ENCODE assay signal across 19 cellular contexts in the genomic region with DNA sequence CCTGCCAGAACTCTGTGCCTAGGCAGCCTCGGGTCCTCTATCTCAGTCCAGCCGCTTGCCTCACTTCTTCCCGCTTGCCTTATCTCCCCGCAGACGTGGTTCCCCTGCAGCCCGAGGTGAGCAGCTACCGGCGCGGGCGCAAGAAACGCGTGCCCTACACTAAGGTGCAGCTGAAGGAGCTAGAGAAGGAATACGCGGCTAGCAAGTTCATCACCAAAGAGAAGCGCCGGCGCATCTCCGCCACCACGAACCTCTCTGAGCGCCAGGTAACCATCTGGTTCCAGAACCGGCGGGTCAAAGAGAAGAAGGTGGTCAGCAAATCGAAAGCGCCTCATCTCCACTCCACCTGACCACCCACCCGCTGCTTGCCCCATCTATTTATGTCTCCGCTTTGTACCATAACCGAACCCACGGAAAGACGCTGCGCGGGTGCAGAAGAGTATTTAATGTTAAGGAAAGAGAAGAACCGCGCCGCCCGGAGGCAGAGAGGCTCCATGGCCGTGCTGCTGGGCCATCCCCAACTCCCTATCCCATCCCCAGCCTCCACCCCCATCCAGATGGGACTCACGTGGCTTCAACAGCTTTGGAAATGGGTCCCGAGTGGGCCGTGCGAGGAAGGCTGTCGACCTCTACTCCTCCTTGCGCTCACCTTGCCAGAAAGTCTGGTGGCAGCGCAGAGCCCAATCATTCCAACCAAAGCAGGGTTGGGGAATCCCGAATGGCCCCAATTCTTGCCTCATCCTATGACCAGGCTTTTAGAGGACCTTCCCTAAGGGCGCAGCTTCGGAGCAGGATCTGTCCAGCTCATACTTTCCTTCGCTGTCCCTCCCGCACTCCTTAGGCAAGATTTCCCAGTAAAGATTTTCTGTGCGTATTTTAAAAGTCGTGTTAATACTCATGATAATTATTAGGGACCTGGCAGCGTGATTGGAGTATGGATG. TPM values are rescaled to one million over a fixed set of nuclear protein-coding genes. Genes with fewer than 3 reads are reported as not detected.
A peak's percentile ranks its signal among the peaks of the same experiment; 100 is the strongest.
DNase-seq lines count a peak whose midpoint lies in the region; ATAC-seq, FAIRE-seq and TF ChIP-seq lines count a peak whose summit lies in the region.
"Had no signal": no experiment of that assay in that cellular context is flagged by ENCODE, and none has a peak within 500 bp of the region (broad histone marks: within the 10 kb centered on the region; RNA-seq: fewer than 3 reads in every experiment).

No MANE protein-coding gene starts in this region.

- H3K9me2 ChIP-seq in GM23248 (ENCODE audit: insufficient read depth), result no peaks in the 10 kb centered on the region

- no peaks in the 10 kb centered on the region for H3K9me1 ChIP-seq in IMR-90 (ENCODE audit: insufficient read depth, low read length)

- DNase-seq in GM23248, result peak; percentile 33
- no peak for DNase-seq in IMR-90
- peak in 1 of 2 experiments; percentile 59 for DNase-seq in H1 (ENCODE audit: low read depth in 1 of 2, low spot score in 2 of 2)
- no peak for DNase-seq in neuronal stem cell (ENCODE audit: low spot score)
- DNase-seq in KBM-7, result no peak
- DNase-seq in HEK293T (ENCODE audit: extremely low spot score), result no peak
- DNase-seq: CD8-positive, alpha-beta T cell; DMS79; NCI-H1417; NCI-H187 treated with DMSO at 0.1 percent for 48 hours; NCI-H226; NCI-H526; PC-9 had no signal

- H3K4ac ChIP-seq in IMR-90 (ENCODE audit: low read depth, low read length) (no peak overlapping the region), H1 (replicated peaks; ENCODE audit: insufficient read length, low read depth, low read length) (no peak overlapping the region), neuronal stem cell (ENCODE audit: low read length) (no peak overlapping the region)

- H2BK5ac ChIP-seq in IMR-90 (ENCODE audit: low read depth, low read length, poor library complexity, severe bottlenecking) (no peak overlapping the region), H1 (ENCODE audit: low read depth, low read length) (no peak overlapping the region), neuronal stem cell (ENCODE audit: low read length) (peak overlapping the region; percentile 42)

- no peak for ATAC-seq in IMR-90 (ENCODE audit: low read depth)
- ATAC-seq in GM19397 (IDR thresholded peaks at IDR 0.05; ENCODE audit: unreplicated experiment), result no peak
- ATAC-seq: CD8-positive, alpha-beta T cell had no signal

- POLR2A ChIA-PET in IMR-90 (lab: Charles Lee; ENCODE audit: unreplicated experiment) (no interaction called here), H1 (lab: Charles Lee; ENCODE audit: partially characterized antibody) (interaction anchor here (0.8 to 1.4 kb wide), 3 partner anchors 14 to 124 kb away, joined by 3 to 4 read pairs (median 3); no protein-coding TSS in a partner anchor), HEK293T (lab: Yijun Ruan, JAX) (interaction anchor here (1.3 kb wide), 1 partner anchor 18 kb away, joined by 4 read pairs; no protein-coding TSS in a partner anchor)

- no peaks in the 10 kb centered on the region for H3K79me1 ChIP-seq in IMR-90 (ENCODE audit: low read depth in 1 of 2, low read length in 2 of 2)
- H3K79me1 ChIP-seq in H1 (ENCODE audit: low read depth, low read length), result no peaks in the 10 kb centered on the region
- H3K79me1 ChIP-seq in neuronal stem cell (ENCODE audit: low read depth, low read length), result no peaks in the 10 kb centered on the region

- H2BK20ac ChIP-seq in IMR-90 (ENCODE audit: low read depth, low read length) (no peak overlapping the region), H1 (ENCODE audit: low read length) (no peak overlapping the region)

- no peaks in the 10 kb centered on the region for H3K4me1 ChIP-seq in GM23248 (ENCODE audit: insufficient read depth)
- no peaks in the 10 kb centered on the region for H3K4me1 ChIP-seq in IMR-90 (ENCODE audit: control insufficient read depth, insufficient read depth, low read length)
- peaks cover 0 to 7% (median under 1%) of the 10 kb centered on the region in 4 experiments; a peak in 5 of 7 replicates for H3K4me1 ChIP-seq in H1 (replicated peaks in 1 of 4; ENCODE audit: control insufficient read depth in 3 of 4, insufficient read depth in 4 of 4, low read length in 3 of 4)
- no peaks in the 10 kb centered on the region for H3K4me1 ChIP-seq in neuronal stem cell (ENCODE audit: control insufficient read depth in 2 of 2, insufficient read depth in 1 of 2, low read depth in 1 of 2, low read length in 2 of 2)
- H3K4me1 ChIP-seq: BLaER1 treated with 17β-estradiol and CSF1 and Interleukin-3, amounts not matched to agents 10 nM and 100 nM had no signal

- CTCF ChIA-PET in IMR-90 (lab: Yijun Ruan, JAX) (interaction anchor here (0.7 kb wide), 1 partner anchor 9 kb away, joined by 3 read pairs; no protein-coding TSS in a partner anchor), H1 (lab: Charles Lee; ENCODE audit: partially characterized antibody) (interaction anchor here (0.5 to 2.1 kb wide), 18 partner anchors 10 to 263 kb away, joined by 3 to 10 read pairs (median 3); a partner anchor contains a TSS), HEK293T (lab: Yijun Ruan, JAX) (interaction anchor here (0.7 to 0.9 kb wide), 4 partner anchors 11 to 40 kb away, joined by 3 read pairs; a partner anchor contains a TSS)

- no peaks in the 10 kb centered on the region for H3K36me3 ChIP-seq in GM23248 (ENCODE audit: low read depth)
- H3K36me3 ChIP-seq in IMR-90 (ENCODE audit: control insufficient read depth, insufficient read depth, low read length), result no peaks in the 10 kb centered on the region
- no peaks in the 10 kb centered on the region for H3K36me3 ChIP-seq in H1 (ENCODE audit: control insufficient read depth in 2 of 4, insufficient read depth in 4 of 4, low read length in 3 of 4)
- no peaks in the 10 kb centered on the region for H3K36me3 ChIP-seq in neuronal stem cell (replicated peaks in 1 of 2; ENCODE audit: control insufficient read depth in 2 of 2, insufficient read depth in 2 of 2, low read length in 2 of 2)
- H3K36me3 ChIP-seq: BLaER1 treated with 17β-estradiol and CSF1 and Interleukin-3, amounts not matched to agents 10 nM and 100 nM; HAP-1 had no signal

- TF ChIP-seq POLR2A in IMR-90 (IDR thresholded peaks at IDR 0.05; ENCODE audit: low read depth, low read length), result no peak
- no peak for TF ChIP-seq POLR2A in H1 (IDR thresholded peaks at IDR 0.05; ENCODE audit: control extremely low read depth in 1 of 2, low read depth in 2 of 2, low read length in 2 of 2)

- no peak overlapping the region for H3K9ac ChIP-seq in GM23248
- H3K9ac ChIP-seq in IMR-90 (ENCODE audit: low read depth, low read length), result no peak overlapping the region
- H3K9ac ChIP-seq in H1 (replicated peaks in 1 of 4; ENCODE audit: extremely low read depth in 1 of 4, low read depth in 3 of 4, low read length in 3 of 4), result no peak overlapping the region
- no peak overlapping the region for H3K9ac ChIP-seq in neuronal stem cell (ENCODE audit: low read depth, low read length, poor library complexity)
- H3K9ac ChIP-seq: BLaER1 treated with 17β-estradiol and CSF1 and Interleukin-3, amounts not matched to agents 10 nM and 100 nM; KMS-11 had no signal

- H2AK9ac ChIP-seq in IMR-90 (replicated peaks; ENCODE audit: low read depth, low read length, poor library complexity), result peak overlapping the region; percentile 42

- H3F3A ChIP-seq in GM23248 (ENCODE audit: insufficient read depth), result no peaks in the 10 kb centered on the region

- dilution Hi-C loops in IMR-90 (cut with HindIII; ENCODE audit: low sequenced_read_pairs, unreplicated experiment), result no loop called here

- H3K79me2 ChIP-seq in GM23248 (ENCODE audit: insufficient read depth), result no peaks in the 10 kb centered on the region
- no peaks in the 10 kb centered on the region for H3K79me2 ChIP-seq in H1 (ENCODE audit: control insufficient read depth in 1 of 2, insufficient read depth in 2 of 2, low read length in 2 of 2)

- no peak overlapping the region for H2AK5ac ChIP-seq in IMR-90 (ENCODE audit: low read depth, low read length)
- H2AK5ac ChIP-seq in H1 (ENCODE audit: low read depth, low read length), result no peak overlapping the region
- no peak overlapping the region for H2AK5ac ChIP-seq in neuronal stem cell (ENCODE audit: low read depth, low read length)

- H2BK120ac ChIP-seq in IMR-90 (ENCODE audit: low read depth, low read length), result no peak overlapping the region
- H2BK120ac ChIP-seq in H1 (replicated peaks; ENCODE audit: low read depth, low read length), result no peak overlapping the region
- H2BK120ac ChIP-seq in neuronal stem cell (ENCODE audit: low read depth, low read length), result no peak overlapping the region

- H3K23ac ChIP-seq in IMR-90 (ENCODE audit: low read depth, low read length) (no peak overlapping the region), H1 (ENCODE audit: insufficient read length) (no peak overlapping the region), neuronal stem cell (ENCODE audit: low read depth, low read length, poor library complexity) (peak overlapping the region; percentile 87)

- H3K9me3 ChIP-seq in GM23248 (ENCODE audit: low read depth) (no peaks in the 10 kb centered on the region), IMR-90 (ENCODE audit: control insufficient read depth, insufficient read depth, low read length) (peaks cover 6% of the 10 kb centered on the region; the same call in 1 of the 2 replicates), H1 (ENCODE audit: insufficient read depth in 2 of 2, low read depth in 1 of 2, low read length in 1 of 2) (no peaks in the 10 kb centered on the region), neuronal stem cell (replicated peaks in 1 of 2; ENCODE audit: control insufficient read depth in 2 of 2, insufficient read depth in 1 of 2, low read depth in 1 of 2, low read length in 2 of 2) (peaks cover 0 to 9% of the 10 kb centered on the region in 2 donors)
- H3K9me3 ChIP-seq: HAP-1 had no signal

- H4K91ac ChIP-seq in IMR-90 (ENCODE audit: insufficient read depth, low read depth, low read length) (no peak overlapping the region), H1 (replicated peaks; ENCODE audit: insufficient read length, low read length) (no peak overlapping the region), neuronal stem cell (ENCODE audit: low read depth, low read length, poor library complexity) (no peak overlapping the region)

- no peak overlapping the region for H3K56ac ChIP-seq in IMR-90 (ENCODE audit: extremely low read depth, insufficient read depth, low read length)
- H3K56ac ChIP-seq in H1 (replicated peaks; ENCODE audit: insufficient read length, low read depth, low read length), result no peak overlapping the region

- H4K8ac ChIP-seq in IMR-90 (ENCODE audit: low read depth in 2 of 2, low read length in 2 of 2) (no peak overlapping the region), H1 (ENCODE audit: extremely low read depth, insufficient read depth, low read length) (no peak overlapping the region), neuronal stem cell (ENCODE audit: low read depth, low read length) (no peak overlapping the region)

- H3K4me3 ChIP-seq in GM23248, result no peak overlapping the region
- H3K4me3 ChIP-seq in IMR-90 (ENCODE audit: insufficient read depth, low read depth, low read length), result no peak overlapping the region
- H3K4me3 ChIP-seq in H1 (ENCODE audit: extremely low read depth in 1 of 4, insufficient read depth in 2 of 4, low read depth in 3 of 4, low read length in 4 of 4), result no peak overlapping the region
- peak overlapping the region in 1 of 2 donors; percentile 19 for H3K4me3 ChIP-seq in neuronal stem cell (ENCODE audit: low read length in 2 of 2)
- H3K4me3 ChIP-seq: BLaER1 treated with 17β-estradiol and CSF1 and Interleukin-3, amounts not matched to agents 10 nM and 100 nM; HAP-1; PC-9 had no signal

- H3K27me3 ChIP-seq in GM23248 (replicated peaks; ENCODE audit: insufficient read depth) (peaks cover 94% of the 10 kb centered on the region), IMR-90 (ENCODE audit: control insufficient read depth, insufficient read depth, low read length) (peaks cover 83% of the 10 kb centered on the region), H1 (replicated peaks in 1 of 4; ENCODE audit: control insufficient read depth in 3 of 4, extremely low read depth in 1 of 4, insufficient read depth in 3 of 4, low read length in 3 of 4) (peaks cover 93 to 100% (median 98%) of the 10 kb centered on the region in 4 experiments), neuronal stem cell (ENCODE audit: control insufficient read depth in 3 of 3, insufficient read depth in 3 of 3, low read depth in 1 of 3, low read length in 3 of 3) (peaks cover 47 to 99% (median 88%) of the 10 kb centered on the region in 3 experiments)

- no peak overlapping the region for H4K5ac ChIP-seq in IMR-90 (ENCODE audit: low read depth, low read length)
- no peak overlapping the region for H4K5ac ChIP-seq in H1 (ENCODE audit: insufficient read length, low read depth, low read length)

- H3K4me2 ChIP-seq in GM23248 (ENCODE audit: unreplicated experiment), result no peak overlapping the region
- H3K4me2 ChIP-seq in IMR-90 (ENCODE audit: low read depth, low read length), result no peak overlapping the region
- 0 out of 4 replicates have a peak overlapping the region, but pooled peaks of 1 of the 2 experiments have one; percentile 3 for H3K4me2 ChIP-seq in H1 (ENCODE audit: insufficient read depth in 1 of 2, low read depth in 2 of 2, low read length in 2 of 2)
- H3K4me2 ChIP-seq in neuronal stem cell (ENCODE audit: insufficient read depth, low read length, poor library complexity, severe bottlenecking), result no peak overlapping the region
- H3K4me2 ChIP-seq: BLaER1 treated with 17β-estradiol and CSF1 and Interleukin-3, amounts not matched to agents 10 nM and 100 nM; KMS-11; PC-9 had no signal

- H3K14ac ChIP-seq in IMR-90 (replicated peaks; ENCODE audit: low read depth, low read length) (no peak overlapping the region), H1 (ENCODE audit: insufficient read length) (no peak overlapping the region), neuronal stem cell (ENCODE audit: low read length) (no peak overlapping the region)

- H3K27ac ChIP-seq in GM23248 (no peak overlapping the region), IMR-90 (ENCODE audit: insufficient read depth, low read length) (no peak overlapping the region), H1 (ENCODE audit: low read depth, low read length) (no peak overlapping the region), neuronal stem cell (replicated peaks; ENCODE audit: low read length) (no peak overlapping the region)
- H3K27ac ChIP-seq: BLaER1 treated with 17β-estradiol and CSF1 and Interleukin-3, amounts not matched to agents 10 nM and 100 nM; KMS-11; PC-9 had no signal

- TF ChIP-seq CTCF in IMR-90 (conservative IDR thresholded peaks at IDR 0.05; ENCODE audit: low read depth, low read length) (no peak), H1 (IDR thresholded peaks at IDR 0.05; ENCODE audit: control extremely low read depth in 1 of 3, insufficient read depth in 1 of 3, low read depth in 1 of 3, low read length in 3 of 3) (peak in 2 of 3 experiments; percentile 30 to 32; a peak in 2 of 4 replicates)

- no peaks in the 10 kb centered on the region for H4K20me1 ChIP-seq in GM23248 (ENCODE audit: insufficient read depth)
- H4K20me1 ChIP-seq in IMR-90 (ENCODE audit: insufficient read depth, low read length), result no peaks in the 10 kb centered on the region
- peaks cover 16 to 22% of the 10 kb centered on the region in 2 experiments for H4K20me1 ChIP-seq in H1 (replicated peaks in 1 of 2; ENCODE audit: control insufficient read depth in 1 of 2, insufficient read depth in 2 of 2, low read length in 2 of 2)

- no peak overlapping the region for H2AFZ ChIP-seq in GM23248
- H2AFZ ChIP-seq in IMR-90 (replicated peaks; ENCODE audit: low read length, poor library complexity), result peak overlapping the region; percentile 51
- no peak overlapping the region for H2AFZ ChIP-seq in H1 (ENCODE audit: low read length)
- no peak overlapping the region for H2AFZ ChIP-seq in neuronal stem cell (ENCODE audit: low read length)
- H2AFZ ChIP-seq: PC-9 had no signal

- TF ChIP-seq RAD21 in IMR-90 (IDR thresholded peaks at IDR 0.05; ENCODE audit: low read length), result no peak
- TF ChIP-seq RAD21 in H1 (IDR thresholded peaks at IDR 0.05 in 1 of 2, conservative IDR thresholded peaks at IDR 0.05 in 1 of 2; ENCODE audit: low read depth in 2 of 2, low read length in 2 of 2), result peak in 1 of 2 experiments; percentile 18; a peak in 1 of 4 replicates

- H3K18ac ChIP-seq in IMR-90 (ENCODE audit: low read depth, low read length) (no peak overlapping the region), H1 (ENCODE audit: extremely low read depth, low read length) (no peak overlapping the region), neuronal stem cell (ENCODE audit: low read length) (peak overlapping the region; percentile 13)

- WGBS in GM23248 (ENCODE audit: low coverage in 1 of 2, low lambda C conversion rate in 2 of 2, missing lambda C conversion rate in 2 of 2), 2 experiments, result 10 to 12% methylated on average over 51 of the region's 51 CpGs
- WGBS in IMR-90 (ENCODE audit: extremely low coverage in 2 of 2, insufficient read length in 1 of 2), 2 experiments, result 3% methylated on average over 15 of the region's 51 CpGs; no CpG with 5 or more reads in 1 of the 2 experiments
- 13% methylated on average over 36 of the region's 51 CpGs; no CpG with 5 or more reads in 1 of the 2 experiments for WGBS in H1 (ENCODE audit: extremely low coverage in 1 of 2, insufficient coverage in 1 of 2, insufficient read length in 1 of 2, insufficient replicate concordance in 2 of 2, low coverage in 1 of 2, low lambda C conversion rate in 2 of 2, missing lambda C conversion rate in 1 of 2), 2 experiments
- WGBS in neuronal stem cell (ENCODE audit: extremely low coverage in 2 of 2, insufficient read length in 2 of 2, insufficient replicate concordance in 1 of 2), 2 donors, result no CpG with 5 or more reads among the region's 51 CpGs

- H2BK15ac ChIP-seq in IMR-90 (ENCODE audit: low read depth, low read length), result no peak overlapping the region
- H2BK15ac ChIP-seq in H1 (ENCODE audit: low read length), result no peak overlapping the region
- H2BK15ac ChIP-seq in neuronal stem cell (ENCODE audit: low read length), result no peak overlapping the region

- no peak for TF ChIP-seq EP300 in H1 (IDR thresholded peaks at IDR 0.05; ENCODE audit: borderline replicate concordance in 1 of 2, low read depth in 2 of 2, low read length in 2 of 2)

- in situ Hi-C loops in GM23248 (cut with MboI) (no loop called here), IMR-90 (cut with MboI; ENCODE audit: low sequenced_read_pairs) (no loop called here), KBM-7 (cut with MboI; ENCODE audit: low pct_unique_long_range_greater_than_20kb, low sequenced_read_pairs) (no loop called here)

- no peaks in the 10 kb centered on the region for H3K23me2 ChIP-seq in H1 (ENCODE audit: low read depth, low read length)

- intact Hi-C loops in IMR-90 (cut with micrococcal nuclease), result no loop called here

- no peak for FAIRE-seq in H1 (lab: Jason Lieb, UNC)
- FAIRE-seq: GM12892, GM18507 had no signal

- no TSS peak for BruUV-seq in IMR-90 (replicated peaks; lab: Mats Ljungman, UMichigan)

- H2BK12ac ChIP-seq in H1 (ENCODE audit: low read depth, low read length) (no peak overlapping the region), neuronal stem cell (ENCODE audit: low read length) (no peak overlapping the region)

RNA-seq across cellular contexts. Expression of a gene that starts 6.5 kb away (rescaled TPM):
- total RNA-seq in GM23248 (2014; rRNA removed; shearing (Covaris generic)), result not detected in 2 replicates
- not detected in 2 replicates for polyA plus RNA-seq in GM23248 (2016; fragmentation: Nextera tagmentation; extraction: Ambion mirVana)
- total RNA-seq in IMR-90 (2012; rRNA removed), result not detected in 2 replicates
- polyA plus RNA-seq in IMR-90 (2012; rRNA removed), result not detected in 2 replicates
- polyA plus RNA-seq in IMR-90 (2012; cell fraction: cytosol; rRNA removed), result not detected in 2 replicates
- polyA plus RNA-seq in IMR-90 (2012; cell fraction: nucleus; rRNA removed; ENCODE audit: low replicate concordance), result not detected in 2 replicates
- 0.13 TPM in 1 of 2 replicates, not detected in the other for total RNA-seq in H1 (2021; fragmentation: NEBNext Ultra II Directional; extraction: Animal tissue kit (Norgen Biotek cat#: 25700))
- polyA plus RNA-seq in H1 (2011; rRNA removed), result 0.02 TPM in 1 of 2 replicates, not detected in the other
- not detected for polyA plus RNA-seq in H1 (2011; cell fraction: cytosol; rRNA removed)
- not detected for polyA plus RNA-seq in H1 (2011; cell fraction: nucleus; rRNA removed)
- not detected in 4 replicates for polyA plus RNA-seq in H1 (2012, experiment 1 of 2)
- 0.10 TPM for polyA plus RNA-seq in H1 (2012, experiment 2 of 2)
- polyA plus RNA-seq in H1 (2013, experiment 1 of 2), result 0.02 TPM
- not detected for polyA plus RNA-seq in H1 (2013, experiment 2 of 2)
- not detected in 2 replicates for polyA minus RNA-seq in H1 (2011; rRNA and poly(A)+ RNA removed)
- not detected for polyA minus RNA-seq in H1 (2011; cell fraction: cytosol; rRNA and poly(A)+ RNA removed)
- polyA minus RNA-seq in H1 (2011; cell fraction: nucleus; rRNA and poly(A)+ RNA removed), result not detected
- not detected for polyA plus RNA-seq in neuronal stem cell (2013, experiment 1 of 2)
- 0.01 TPM for polyA plus RNA-seq in neuronal stem cell (2013, experiment 2 of 2)
- total RNA-seq: CD8-positive, alpha-beta T cell had no signal

RNA-seq across cellular contexts. Expression of a gene that starts 9.5 kb away (rescaled TPM):
- total RNA-seq in GM23248 (2014; rRNA removed; shearing (Covaris generic)), result not detected in 2 replicates
- polyA plus RNA-seq in GM23248 (2016; fragmentation: Nextera tagmentation; extraction: Ambion mirVana), result not detected in 2 replicates
- total RNA-seq in IMR-90 (2012; rRNA removed), result not detected in 2 replicates
- not detected in 2 replicates for polyA plus RNA-seq in IMR-90 (2012; rRNA removed)
- not detected in 2 replicates for polyA plus RNA-seq in IMR-90 (2012; cell fraction: cytosol; rRNA removed)
- polyA plus RNA-seq in IMR-90 (2012; cell fraction: nucleus; rRNA removed; ENCODE audit: low replicate concordance), result not detected in 2 replicates
- not detected in 2 replicates for total RNA-seq in H1 (2021; fragmentation: NEBNext Ultra II Directional; extraction: Animal tissue kit (Norgen Biotek cat#: 25700))
- polyA plus RNA-seq in H1 (2011; rRNA removed), result not detected in 2 replicates
- not detected for polyA plus RNA-seq in H1 (2011; cell fraction: cytosol; rRNA removed)
- not detected for polyA plus RNA-seq in H1 (2011; cell fraction: nucleus; rRNA removed)
- not detected in 4 replicates for polyA plus RNA-seq in H1 (2012, experiment 1 of 2)
- polyA plus RNA-seq in H1 (2012, experiment 2 of 2), result not detected
- polyA plus RNA-seq in H1 (2013, experiment 1 of 2), result not detected
- not detected for polyA plus RNA-seq in H1 (2013, experiment 2 of 2)
- not detected in 2 replicates for polyA minus RNA-seq in H1 (2011; rRNA and poly(A)+ RNA removed)
- not detected for polyA minus RNA-seq in H1 (2011; cell fraction: cytosol; rRNA and poly(A)+ RNA removed)
- polyA minus RNA-seq in H1 (2011; cell fraction: nucleus; rRNA and poly(A)+ RNA removed), result not detected
- not detected for polyA plus RNA-seq in neuronal stem cell (2013, experiment 1 of 2)
- polyA plus RNA-seq in neuronal stem cell (2013, experiment 2 of 2), result not detected
- total RNA-seq: CD8-positive, alpha-beta T cell had no signal

RNA-seq across cellular contexts. Expression of a gene that starts 27.7 kb away (rescaled TPM):
- total RNA-seq in GM23248 (2014; rRNA removed; shearing (Covaris generic)), result not detected in 2 replicates
- polyA plus RNA-seq in GM23248 (2016; fragmentation: Nextera tagmentation; extraction: Ambion mirVana) (not detected in 2 replicates), IMR-90 (2012; rRNA removed) (not detected in 2 replicates), H1 (2011; rRNA removed) (not detected in 2 replicates)
- not detected in 2 replicates for total RNA-seq in IMR-90 (2012; rRNA removed)
- polyA plus RNA-seq in IMR-90 (2012; cell fraction: cytosol; rRNA removed), result not detected in 2 replicates
- not detected in 2 replicates for polyA plus RNA-seq in IMR-90 (2012; cell fraction: nucleus; rRNA removed; ENCODE audit: low replicate concordance)
- total RNA-seq in H1 (2021; fragmentation: NEBNext Ultra II Directional; extraction: Animal tissue kit (Norgen Biotek cat#: 25700)), result not detected in 2 replicates
- not detected for polyA plus RNA-seq in H1 (2011; cell fraction: cytosol; rRNA removed)
- polyA plus RNA-seq in H1 (2011; cell fraction: nucleus; rRNA removed), result not detected
- polyA plus RNA-seq in H1 (2012, experiment 1 of 2), result not detected in 4 replicates
- not detected for polyA plus RNA-seq in H1 (2012, experiment 2 of 2)
- polyA plus RNA-seq in H1 (2013, experiment 1 of 2), result not detected
- polyA plus RNA-seq in H1 (2013, experiment 2 of 2), result not detected
- not detected in 2 replicates for polyA minus RNA-seq in H1 (2011; rRNA and poly(A)+ RNA removed)
- 0.88 TPM for polyA minus RNA-seq in H1 (2011; cell fraction: cytosol; rRNA and poly(A)+ RNA removed)
- 0.40 TPM for polyA minus RNA-seq in H1 (2011; cell fraction: nucleus; rRNA and poly(A)+ RNA removed)
- not detected for polyA plus RNA-seq in neuronal stem cell (2013, experiment 1 of 2)
- polyA plus RNA-seq in neuronal stem cell (2013, experiment 2 of 2), result not detected
- total RNA-seq: CD8-positive, alpha-beta T cell had no signal

RNA-seq across cellular contexts. Expression of a gene that starts 29.6 kb away (rescaled TPM):
- total RNA-seq in GM23248 (2014; rRNA removed; shearing (Covaris generic)), result not detected in 2 replicates
- polyA plus RNA-seq in GM23248 (2016; fragmentation: Nextera tagmentation; extraction: Ambion mirVana), result not detected in 2 replicates
- total RNA-seq in IMR-90 (2012; rRNA removed), result not detected in 2 replicates
- not detected in 2 replicates for polyA plus RNA-seq in IMR-90 (2012; rRNA removed)
- not detected in 2 replicates for polyA plus RNA-seq in IMR-90 (2012; cell fraction: cytosol; rRNA removed)
- not detected in 2 replicates for polyA plus RNA-seq in IMR-90 (2012; cell fraction: nucleus; rRNA removed; ENCODE audit: low replicate concordance)
- total RNA-seq in H1 (2021; fragmentation: NEBNext Ultra II Directional; extraction: Animal tissue kit (Norgen Biotek cat#: 25700)), result not detected in 2 replicates
- polyA plus RNA-seq in H1 (2011; rRNA removed), result not detected in 2 replicates
- polyA plus RNA-seq in H1 (2011; cell fraction: cytosol; rRNA removed), result not detected
- polyA plus RNA-seq in H1 (2011; cell fraction: nucleus; rRNA removed), result not detected
- polyA plus RNA-seq in H1 (2012, experiment 1 of 2), result not detected in 4 replicates
- polyA plus RNA-seq in H1 (2012, experiment 2 of 2), result not detected
- polyA plus RNA-seq in H1 (2013, experiment 1 of 2), result not detected
- not detected for polyA plus RNA-seq in H1 (2013, experiment 2 of 2)
- polyA minus RNA-seq in H1 (2011; rRNA and poly(A)+ RNA removed), result not detected in 2 replicates
- not detected for polyA minus RNA-seq in H1 (2011; cell fraction: cytosol; rRNA and poly(A)+ RNA removed)
- polyA minus RNA-seq in H1 (2011; cell fraction: nucleus; rRNA and poly(A)+ RNA removed), result not detected
- polyA plus RNA-seq in neuronal stem cell (2013, experiment 1 of 2), result not detected
- polyA plus RNA-seq in neuronal stem cell (2013, experiment 2 of 2), result not detected
- total RNA-seq: CD8-positive, alpha-beta T cell had no signal

RNA-seq across cellular contexts. Expression of a gene that starts 39.8 kb away (rescaled TPM):
- total RNA-seq in GM23248 (2014; rRNA removed; shearing (Covaris generic)), result not detected in 2 replicates
- polyA plus RNA-seq in GM23248 (2016; fragmentation: Nextera tagmentation; extraction: Ambion mirVana), result not detected in 2 replicates
- not detected in 2 replicates for total RNA-seq in IMR-90 (2012; rRNA removed)
- polyA plus RNA-seq in IMR-90 (2012; rRNA removed), result 0.15 TPM in 1 of 2 replicates, not detected in the other
- polyA plus RNA-seq in IMR-90 (2012; cell fraction: cytosol; rRNA removed), result not detected in 2 replicates
- not detected in 2 replicates for polyA plus RNA-seq in IMR-90 (2012; cell fraction: nucleus; rRNA removed; ENCODE audit: low replicate concordance)
- total RNA-seq in H1 (2021; fragmentation: NEBNext Ultra II Directional; extraction: Animal tissue kit (Norgen Biotek cat#: 25700)), result not detected in 2 replicates
- polyA plus RNA-seq in H1 (2011; rRNA removed), result not detected in 2 replicates
- polyA plus RNA-seq in H1 (2011; cell fraction: cytosol; rRNA removed), result not detected
- polyA plus RNA-seq in H1 (2011; cell fraction: nucleus; rRNA removed), result not detected
- polyA plus RNA-seq in H1 (2012, experiment 1 of 2), result not detected in 4 replicates
- 0.20 TPM for polyA plus RNA-seq in H1 (2012, experiment 2 of 2)
- polyA plus RNA-seq in H1 (2013, experiment 1 of 2), result not detected
- not detected for polyA plus RNA-seq in H1 (2013, experiment 2 of 2)
- polyA minus RNA-seq in H1 (2011; rRNA and poly(A)+ RNA removed), result not detected in 2 replicates
- polyA minus RNA-seq in H1 (2011; cell fraction: cytosol; rRNA and poly(A)+ RNA removed), result not detected
- not detected for polyA minus RNA-seq in H1 (2011; cell fraction: nucleus; rRNA and poly(A)+ RNA removed)
- not detected for polyA plus RNA-seq in neuronal stem cell (2013, experiment 1 of 2)
- polyA plus RNA-seq in neuronal stem cell (2013, experiment 2 of 2), result not detected
- total RNA-seq: CD8-positive, alpha-beta T cell had no signal
